ENCODE assay signal across 20 cellular contexts in genomic region chr19:3167533-3168272, GRCh38. TPM values are rescaled to one million over a fixed set of nuclear protein-coding genes. Genes with fewer than 3 reads are reported as not detected.
DNase-seq lines count a peak whose midpoint lies in the region; ATAC-seq, FAIRE-seq and TF ChIP-seq lines count a peak whose summit lies in the region.
"Had no signal": no experiment of that assay in that cellular context is flagged by ENCODE, and none has a peak within 500 bp of the region (broad histone marks: within the 10 kb centered on the region; RNA-seq: fewer than 3 reads in every experiment).

No MANE protein-coding gene starts in this region.

- H3K27ac ChIP-seq in HepG2 (ENCODE audit: extremely low read length, insufficient read depth, low read length) (no peak overlapping the region), right lobe of liver (no peak overlapping the region), KOPT-K1 (ENCODE audit: low read depth, low read length, poor library complexity, severe bottlenecking) (peak overlapping the region; percentile 22), upper lobe of right lung (no peak overlapping the region)

- CTCF ChIA-PET in HepG2 (lab: Yijun Ruan, JAX; ENCODE audit: low intra/inter-chr PET ratio, low total read pairs), result no interaction called here

- H3K27me3 ChIP-seq in HepG2 (ENCODE audit: control insufficient read depth in 1 of 2, insufficient read depth in 2 of 2, low read length in 2 of 2) (no peaks in the 10 kb centered on the region; a peak in 2 of 5 replicates), right lobe of liver (no peaks in the 10 kb centered on the region), upper lobe of right lung (no peaks in the 10 kb centered on the region)
- H3K27me3 ChIP-seq: BE2C had no signal

- H2AFZ ChIP-seq in HepG2 (ENCODE audit: low read length), result no peak overlapping the region

- no peak for FAIRE-seq in HepG2 (lab: Jason Lieb, UNC)
- FAIRE-seq: H1, RCC 7860 had no signal

- TF ChIP-seq RAD21 in HepG2 (CRISPR knock-in tag; IDR thresholded peaks at IDR 0.05), result no peak

- no TSS peak for BruUV-seq in HepG2 (replicated peaks; lab: Mats Ljungman, UMichigan)

- in situ Hi-C loops in HepG2 (cut with HindIII; ENCODE audit: extremely low pct_ligation_motif_present, low pct_unique_long_range_greater_than_20kb), result loop anchor here (10.0 kb wide), 1 partner anchor 213 kb away; no protein-coding TSS in a partner anchor

- intact Hi-C loops in HepG2 (cut with micrococcal nuclease; ENCODE audit: unreplicated experiment) (no loop called here), right lobe of liver (cut with DNase I) (loop anchor here in 1 of 2 donors (10.0 kb wide), 1 partner anchor 213 kb away; no protein-coding TSS in a partner anchor), upper lobe of right lung (cut with DNase I) (no loop called here)

- TF ChIP-seq CTCF in HepG2 (CRISPR knock-in tag; IDR thresholded peaks at IDR 0.05) (no peak), right lobe of liver (IDR thresholded peaks at IDR 0.05) (no peak), epithelial cell of esophagus (IDR thresholded peaks at IDR 0.05; ENCODE audit: insufficient read depth, low read depth, low read length, missing control alignments) (no peak), upper lobe of right lung (IDR thresholded peaks at IDR 0.05) (no peak)

- H3K36me3 ChIP-seq in HepG2 (replicated peaks in 1 of 2; ENCODE audit: control insufficient read depth in 1 of 2, insufficient read depth in 2 of 2, low read length in 2 of 2) (no peaks in the 10 kb centered on the region), right lobe of liver (no peaks in the 10 kb centered on the region), KOPT-K1 (ENCODE audit: insufficient read depth, low read length) (peaks cover 87% of the 10 kb centered on the region), upper lobe of right lung (no peaks in the 10 kb centered on the region)
- H3K36me3 ChIP-seq: BE2C had no signal

- ATAC-seq in HepG2 (no peak), right lobe of liver (no peak), upper lobe of right lung (no peak)

- no peak for TF ChIP-seq EP300 in HepG2 (IDR thresholded peaks at IDR 0.05; ENCODE audit: low read depth in 2 of 2, low read length in 2 of 2)
- no peak for TF ChIP-seq EP300 in HepG2 (CRISPR knock-in tag; IDR thresholded peaks at IDR 0.05; ENCODE audit: borderline replicate concordance)

- H3K79me2 ChIP-seq in HepG2 (ENCODE audit: insufficient read depth, low read length), result no peaks in the 10 kb centered on the region

- H4K20me1 ChIP-seq in HepG2 (ENCODE audit: insufficient read depth, low read length), result no peaks in the 10 kb centered on the region

- H3K4me2 ChIP-seq in HepG2 (ENCODE audit: low read depth, low read length), result no peak overlapping the region

- 23% methylated on average over 13 of the region's 13 CpGs for WGBS in HepG2 (ENCODE audit: low lambda C conversion rate)
- 78% methylated on average over 13 of the region's 13 CpGs for WGBS in right lobe of liver (ENCODE audit: insufficient coverage, low coverage, low lambda C conversion rate, missing lambda C conversion rate)

- no peak for TF ChIP-seq POLR2A in HepG2 (IDR thresholded peaks at IDR 0.05; ENCODE audit: insufficient read depth in 1 of 2, low read depth in 2 of 2, low read length in 2 of 2)
- TF ChIP-seq POLR2A in right lobe of liver (IDR thresholded peaks at IDR 0.05), result no peak

- H3K9me3 ChIP-seq in HepG2 (ENCODE audit: low read length) (no peaks in the 10 kb centered on the region), right lobe of liver (no peaks in the 10 kb centered on the region), KOPT-K1 (ENCODE audit: insufficient read depth, low read length, poor library complexity, severe bottlenecking) (no peaks in the 10 kb centered on the region), upper lobe of right lung (no peaks in the 10 kb centered on the region)
- H3K9me3 ChIP-seq: BE2C had no signal

- H3K9ac ChIP-seq in HepG2 (ENCODE audit: insufficient read depth, low read depth, low read length), result no peak overlapping the region

- H3K4me1 ChIP-seq in HepG2 (ENCODE audit: insufficient read depth, low read length) (peaks cover 33% of the 10 kb centered on the region), right lobe of liver (no peaks in the 10 kb centered on the region), upper lobe of right lung (peaks cover 6% of the 10 kb centered on the region)
- H3K4me1 ChIP-seq: BE2C had no signal

- H3K4me3 ChIP-seq in HepG2 (replicated peaks in 1 of 3; ENCODE audit: insufficient read depth in 1 of 3, low read depth in 2 of 3, low read length in 3 of 3) (no peak overlapping the region), right lobe of liver (no peak overlapping the region), epithelial cell of esophagus (ENCODE audit: low read length) (no peak overlapping the region), upper lobe of right lung (no peak overlapping the region)

- DNase-seq in HepG2 (ENCODE audit: low spot score), result no peak
- DNase-seq in right lobe of liver, result no peak
- peak; percentile 34 for DNase-seq in epithelial cell of esophagus (ENCODE audit: low read depth)
- DNase-seq in upper lobe of right lung, result peak; percentile 55
- no peak for DNase-seq in SW480 (ENCODE audit: low spot score)
- no peak for DNase-seq in NCI-H1092 (lab: John Stamatoyannopoulos, UW)
- no peak for DNase-seq in NCI-H1417 treated with DMSO at 0.1 percent for 48 hours (lab: John Stamatoyannopoulos, UW)
- DNase-seq: ACHN, BE2C, GF-D8, HFFc6, NCI-H1417, NCI-H1930, NCI-H526 treated with DMSO at 0.1 percent for 48 hours, SIG-M5 had no signal

- POLR2A ChIA-PET in HepG2 (lab: Yijun Ruan, JAX), result no interaction called here

RNA-seq across cellular contexts. Expression of gene S1PR4, which starts 10.9 kb away (rescaled TPM):
- 0.07 TPM in 1 of 2 replicates, not detected in the other for total RNA-seq in HepG2 (2016; rRNA removed; fragmentation: Illumina TruSeq; extraction: Trizol)
- total RNA-seq in HepG2 (2016; cell fraction: cytosol; rRNA removed; fragmentation: Illumina TruSeq; extraction: Trizol; ENCODE audit: low read depth), result not detected in 2 replicates
- total RNA-seq in HepG2 (2016; cell fraction: insoluble cytoplasmic fraction; rRNA removed; fragmentation: Illumina TruSeq; extraction: Trizol), result 0.09 TPM in 1 of 2 replicates, not detected in the other
- not detected in 2 replicates for total RNA-seq in HepG2 (2016; cell fraction: membrane; rRNA removed; fragmentation: Illumina TruSeq; extraction: Trizol)
- not detected in 2 replicates for total RNA-seq in HepG2 (2016; cell fraction: nucleus; rRNA removed; fragmentation: Illumina TruSeq; extraction: Trizol)
- polyA plus RNA-seq in HepG2 (2011; rRNA removed), result 0.09 and 0.33 TPM in 2 replicates
- not detected in 2 replicates for polyA plus RNA-seq in HepG2 (2011; cell fraction: cytosol; rRNA removed)
- 1.2 and 1.8 TPM in 2 replicates for polyA plus RNA-seq in HepG2 (2011; cell fraction: nucleus; rRNA removed)
- polyA plus RNA-seq in HepG2 (2012), result not detected in 2 replicates
- polyA plus RNA-seq in HepG2 (2016; cell fraction: cytosol; fragmentation: Illumina TruSeq; extraction: Trizol; ENCODE audit: low read depth), result not detected in 2 replicates
- not detected in 2 replicates for polyA plus RNA-seq in HepG2 (2016; cell fraction: insoluble cytoplasmic fraction; fragmentation: Illumina TruSeq; extraction: Trizol; ENCODE audit: low read depth)
- not detected in 2 replicates for polyA plus RNA-seq in HepG2 (2016; cell fraction: membrane; fragmentation: Illumina TruSeq; extraction: Trizol; ENCODE audit: low read depth)
- polyA plus RNA-seq in HepG2 (2016; cell fraction: nucleus; fragmentation: Illumina TruSeq; extraction: Trizol; ENCODE audit: insufficient read depth, low read depth), result 0.29 TPM in 1 of 2 replicates, not detected in the other
- polyA minus RNA-seq in HepG2 (2011; rRNA and poly(A)+ RNA removed; ENCODE audit: low replicate concordance), result 0.19 TPM in 1 of 2 replicates, not detected in the other
- not detected in 2 replicates for polyA minus RNA-seq in HepG2 (2011; cell fraction: cytosol; rRNA and poly(A)+ RNA removed)
- polyA minus RNA-seq in HepG2 (2011; cell fraction: nucleus; rRNA and poly(A)+ RNA removed), result 0.25 TPM in 1 of 2 replicates, not detected in the other
- total RNA-seq in right lobe of liver, result 1 to 10 TPM in 3 of 6 experiments, under 1 TPM in 3; 0.53 to 2.2 (median 0.97) TPM
- 22.3 TPM for total RNA-seq in upper lobe of right lung
- total RNA-seq: Daoy, H1, HFFc6, LHCN-M2 had no signal
- polyA plus RNA-seq: H1 had no signal

RNA-seq across cellular contexts. Expression of gene NCLN, which starts 18.0 kb away (rescaled TPM):
- total RNA-seq in HepG2 (2016; rRNA removed; fragmentation: Illumina TruSeq; extraction: Trizol) (20.0 and 56.0 TPM in 2 replicates), right lobe of liver (10 to 100 TPM; 32.0 to 59.9 (median 40.4) TPM), upper lobe of right lung (71.4 TPM)
- 14.5 and 16.6 TPM in 2 replicates for total RNA-seq in HepG2 (2016; cell fraction: cytosol; rRNA removed; fragmentation: Illumina TruSeq; extraction: Trizol; ENCODE audit: low read depth)
- 22.2 and 58.2 TPM in 2 replicates for total RNA-seq in HepG2 (2016; cell fraction: insoluble cytoplasmic fraction; rRNA removed; fragmentation: Illumina TruSeq; extraction: Trizol)
- total RNA-seq in HepG2 (2016; cell fraction: membrane; rRNA removed; fragmentation: Illumina TruSeq; extraction: Trizol), result 36.2 and 36.4 TPM in 2 replicates
- total RNA-seq in HepG2 (2016; cell fraction: nucleus; rRNA removed; fragmentation: Illumina TruSeq; extraction: Trizol), result 45.5 and 60.9 TPM in 2 replicates
- 42.6 and 55.5 TPM in 2 replicates for polyA plus RNA-seq in HepG2 (2011; rRNA removed)
- polyA plus RNA-seq in HepG2 (2011; cell fraction: cytosol; rRNA removed), result 34.0 and 56.6 TPM in 2 replicates
- polyA plus RNA-seq in HepG2 (2011; cell fraction: nucleus; rRNA removed), result 87.2 and 112 TPM in 2 replicates
- 29.1 and 45.2 TPM in 2 replicates for polyA plus RNA-seq in HepG2 (2012)
- 21.6 and 23.7 TPM in 2 replicates for polyA plus RNA-seq in HepG2 (2016; cell fraction: cytosol; fragmentation: Illumina TruSeq; extraction: Trizol; ENCODE audit: low read depth)
- 19.8 and 29.4 TPM in 2 replicates for polyA plus RNA-seq in HepG2 (2016; cell fraction: insoluble cytoplasmic fraction; fragmentation: Illumina TruSeq; extraction: Trizol; ENCODE audit: low read depth)
- polyA plus RNA-seq in HepG2 (2016; cell fraction: membrane; fragmentation: Illumina TruSeq; extraction: Trizol; ENCODE audit: low read depth), result 31.3 and 31.9 TPM in 2 replicates
- 109 and 110 TPM in 2 replicates for polyA plus RNA-seq in HepG2 (2016; cell fraction: nucleus; fragmentation: Illumina TruSeq; extraction: Trizol; ENCODE audit: insufficient read depth, low read depth)
- polyA minus RNA-seq in HepG2 (2011; rRNA and poly(A)+ RNA removed; ENCODE audit: low replicate concordance), result 99.1 and 126 TPM in 2 replicates
- 41.8 and 46.2 TPM in 2 replicates for polyA minus RNA-seq in HepG2 (2011; cell fraction: cytosol; rRNA and poly(A)+ RNA removed)
- polyA minus RNA-seq in HepG2 (2011; cell fraction: nucleus; rRNA and poly(A)+ RNA removed), result 16.4 and 18.6 TPM in 2 replicates

RNA-seq across cellular contexts. Expression of gene GNA15, which starts 31.9 kb away (rescaled TPM):
- total RNA-seq in HepG2 (2016; rRNA removed; fragmentation: Illumina TruSeq; extraction: Trizol), result not detected in 2 replicates
- total RNA-seq in HepG2 (2016; cell fraction: cytosol; rRNA removed; fragmentation: Illumina TruSeq; extraction: Trizol; ENCODE audit: low read depth), result not detected in 2 replicates
- total RNA-seq in HepG2 (2016; cell fraction: insoluble cytoplasmic fraction; rRNA removed; fragmentation: Illumina TruSeq; extraction: Trizol), result not detected in 2 replicates
- total RNA-seq in HepG2 (2016; cell fraction: membrane; rRNA removed; fragmentation: Illumina TruSeq; extraction: Trizol), result not detected in 2 replicates
- not detected in 2 replicates for total RNA-seq in HepG2 (2016; cell fraction: nucleus; rRNA removed; fragmentation: Illumina TruSeq; extraction: Trizol)
- polyA plus RNA-seq in HepG2 (2011; rRNA removed), result not detected in 2 replicates
- polyA plus RNA-seq in HepG2 (2011; cell fraction: cytosol; rRNA removed), result 0.04 TPM in 1 of 2 replicates, not detected in the other
- polyA plus RNA-seq in HepG2 (2011; cell fraction: nucleus; rRNA removed), result not detected in 2 replicates
- polyA plus RNA-seq in HepG2 (2012), result not detected in 2 replicates
- not detected in 2 replicates for polyA plus RNA-seq in HepG2 (2016; cell fraction: cytosol; fragmentation: Illumina TruSeq; extraction: Trizol; ENCODE audit: low read depth)
- polyA plus RNA-seq in HepG2 (2016; cell fraction: insoluble cytoplasmic fraction; fragmentation: Illumina TruSeq; extraction: Trizol; ENCODE audit: low read depth), result not detected in 2 replicates
- 0.08 TPM in 1 of 2 replicates, not detected in the other for polyA plus RNA-seq in HepG2 (2016; cell fraction: membrane; fragmentation: Illumina TruSeq; extraction: Trizol; ENCODE audit: low read depth)
- polyA plus RNA-seq in HepG2 (2016; cell fraction: nucleus; fragmentation: Illumina TruSeq; extraction: Trizol; ENCODE audit: insufficient read depth, low read depth), result 0.22 TPM in 1 of 2 replicates, not detected in the other
- 0.10 and 0.61 TPM in 2 replicates for polyA minus RNA-seq in HepG2 (2011; rRNA and poly(A)+ RNA removed; ENCODE audit: low replicate concordance)
- polyA minus RNA-seq in HepG2 (2011; cell fraction: cytosol; rRNA and poly(A)+ RNA removed), result not detected in 2 replicates
- polyA minus RNA-seq in HepG2 (2011; cell fraction: nucleus; rRNA and poly(A)+ RNA removed), result not detected in 2 replicates
- 1 to 10 TPM in 2 of 6 experiments, under 1 TPM in 4; 0.31 to 3.9 (median 0.83) TPM for total RNA-seq in right lobe of liver
- 18.6 TPM for total RNA-seq in upper lobe of right lung
- total RNA-seq: Daoy, HFFc6 had no signal

RNA-seq across cellular contexts. Expression of gene CELF5, which starts 56.8 kb away (rescaled TPM):
- 0.14 and 0.31 TPM in 2 replicates for total RNA-seq in HepG2 (2016; rRNA removed; fragmentation: Illumina TruSeq; extraction: Trizol)
- total RNA-seq in HepG2 (2016; cell fraction: cytosol; rRNA removed; fragmentation: Illumina TruSeq; extraction: Trizol; ENCODE audit: low read depth), result 0.35 TPM in 1 of 2 replicates, not detected in the other
- total RNA-seq in HepG2 (2016; cell fraction: insoluble cytoplasmic fraction; rRNA removed; fragmentation: Illumina TruSeq; extraction: Trizol), result 0.16 and 0.30 TPM in 2 replicates
- 0.12 and 0.28 TPM in 2 replicates for total RNA-seq in HepG2 (2016; cell fraction: membrane; rRNA removed; fragmentation: Illumina TruSeq; extraction: Trizol)
- total RNA-seq in HepG2 (2016; cell fraction: nucleus; rRNA removed; fragmentation: Illumina TruSeq; extraction: Trizol), result 0.66 and 0.68 TPM in 2 replicates
- polyA plus RNA-seq in HepG2 (2011; rRNA removed), result 0.84 and 0.91 TPM in 2 replicates
- 0.23 and 0.43 TPM in 2 replicates for polyA plus RNA-seq in HepG2 (2011; cell fraction: cytosol; rRNA removed)
- polyA plus RNA-seq in HepG2 (2011; cell fraction: nucleus; rRNA removed), result 3.4 and 3.5 TPM in 2 replicates
- 2.1 and 2.4 TPM in 2 replicates for polyA plus RNA-seq in HepG2 (2012)
- 0.07 and 0.20 TPM in 2 replicates for polyA plus RNA-seq in HepG2 (2016; cell fraction: cytosol; fragmentation: Illumina TruSeq; extraction: Trizol; ENCODE audit: low read depth)
- 0.19 and 0.47 TPM in 2 replicates for polyA plus RNA-seq in HepG2 (2016; cell fraction: insoluble cytoplasmic fraction; fragmentation: Illumina TruSeq; extraction: Trizol; ENCODE audit: low read depth)
- polyA plus RNA-seq in HepG2 (2016; cell fraction: membrane; fragmentation: Illumina TruSeq; extraction: Trizol; ENCODE audit: low read depth), result 0.15 and 0.30 TPM in 2 replicates
- 1.6 and 1.9 TPM in 2 replicates for polyA plus RNA-seq in HepG2 (2016; cell fraction: nucleus; fragmentation: Illumina TruSeq; extraction: Trizol; ENCODE audit: insufficient read depth, low read depth)
- polyA minus RNA-seq in HepG2 (2011; rRNA and poly(A)+ RNA removed; ENCODE audit: low replicate concordance), result 0.44 and 0.56 TPM in 2 replicates
- 0.40 TPM in 1 of 2 replicates, not detected in the other for polyA minus RNA-seq in HepG2 (2011; cell fraction: cytosol; rRNA and poly(A)+ RNA removed)
- 0.75 and 0.77 TPM in 2 replicates for polyA minus RNA-seq in HepG2 (2011; cell fraction: nucleus; rRNA and poly(A)+ RNA removed)
- total RNA-seq in right lobe of liver, result 1 to 10 TPM in 1 of 6 experiments, under 1 TPM in 5; 0.07 to 1.6 (median 0.34) TPM
- total RNA-seq in upper lobe of right lung, result not detected
- total RNA-seq: LHCN-M2 had no signal

Comparison
In these comparisons a context has a peak if more than half of its experiments do, and no peak if none do; other contexts are left out.
1. DNase-seq: peak in epithelial cell of esophagus (single experiment) and upper lobe of right lung (single experiment); none in HepG2 (single experiment), right lobe of liver (0 of 3), SW480 (single experiment), NCI-H1092 (single experiment) and NCI-H1417 treated with DMSO at 0.1 percent for 48 hours (single experiment).